Comparison of ENCODE assay signal across 15 cellular contexts in genomic region chr5:76269259-76269958, GRCh38.
DNase-seq lines count a peak whose midpoint lies in the region; ATAC-seq and TF ChIP-seq lines count a peak whose summit lies in the region.
"Had no signal": no experiment of that assay in that cellular context is flagged by ENCODE, and none has a peak within 500 bp of the region (broad histone marks: within the 10 kb centered on the region; RNA-seq: fewer than 3 reads in every experiment).

No MANE protein-coding gene starts in this region.

- H3K27ac Mint-ChIP-seq in activated naive CD4-positive, alpha-beta T cell treated with anti-CD3 and anti-CD28 coated beads, Interleukin-2, amount 50 U/mL, for 72 hours: peak overlapping the region; percentile 90 to 98
- H3K27ac Mint-ChIP-seq: dendritic cell treated with granulocyte-macrophage colony-stimulating factor and Interleukin-4, amounts not matched to agents 40 ng/mL and 50 ng/mL, for 4 days; IgD-negative memory B cell had no signal

- H3K9me3 ChIP-seq in OCI-LY3 (ENCODE audit: insufficient read depth, low read length): no peaks in the 10 kb centered on the region
- H3K9me3 ChIP-seq: body of pancreas had no signal

- no peak overlapping the region for H3K27ac ChIP-seq in OCI-LY3 (ENCODE audit: low read length)

- H3K9ac ChIP-seq in OCI-LY3 (ENCODE audit: low read length): no peak overlapping the region

- peak overlapping the region; percentile 60 for H3K4me3 ChIP-seq in OCI-LY3 (ENCODE audit: low read length)
- H3K4me3 ChIP-seq: body of pancreas had no signal

- H3K36me3 Mint-ChIP-seq in activated naive CD4-positive, alpha-beta T cell treated with anti-CD3 and anti-CD28 coated beads, Interleukin-2, amount 50 U/mL, for 72 hours: peaks cover under 1 to 13% of the 10 kb centered on the region in 2 donors

- H3K9me3 Mint-ChIP-seq in activated naive CD4-positive, alpha-beta T cell treated with anti-CD3 and anti-CD28 coated beads, Interleukin-2, amount 50 U/mL, for 72 hours: no peaks in the 10 kb centered on the region
- H3K9me3 Mint-ChIP-seq: IgD-negative memory B cell had no signal

- no peaks in the 10 kb centered on the region for H3K36me3 ChIP-seq in OCI-LY3 (replicated peaks; ENCODE audit: low read depth, low read length)

- H2AFZ ChIP-seq in OCI-LY3 (ENCODE audit: low read depth, low read length): no peak overlapping the region

- H3K27me3 ChIP-seq in OCI-LY3 (ENCODE audit: low read depth, low read length): no peaks in the 10 kb centered on the region
- H3K27me3 ChIP-seq: body of pancreas had no signal

- no peak for TF ChIP-seq CTCF in OCI-LY3 (IDR thresholded peaks at IDR 0.05; ENCODE audit: low read depth, low read length)

- peak overlapping the region; percentile 65 for H3K4me2 ChIP-seq in OCI-LY3 (ENCODE audit: low read length)

- no peaks in the 10 kb centered on the region for H4K20me1 ChIP-seq in OCI-LY3 (ENCODE audit: insufficient read depth, low read length)

- H3K4me1 ChIP-seq in OCI-LY3 (ENCODE audit: low read length): peaks cover 21% of the 10 kb centered on the region

- DNase-seq in activated CD4-positive, alpha-beta T cell treated with anti-CD3 and anti-CD28 coated beads for 48 hours: peak; percentile 65
- DNase-seq in activated CD4-positive, alpha-beta T cell treated with anti-CD3 and anti-CD28 coated beads, Interleukin-2, amount 50 U/mL, for 1 hour: no peak
- peak in 1 of 2 donors; percentile 43 for DNase-seq in activated naive CD4-positive, alpha-beta T cell treated with anti-CD3 and anti-CD28 coated beads, Interleukin-2, amount 50 U/mL, for 72 hours (ENCODE audit: low spot score in 2 of 2)
- peak; percentile 27 to 47 (median 29) for DNase-seq in stimulated activated CD4-positive, alpha-beta T cell treated with anti-CD3 and anti-CD28 coated beads, TNF-alpha, amount 100 ng/mL, for 48 hours (ENCODE audit: low read depth in 3 of 3)
- no peak for DNase-seq in NCI-H2171 (lab: John Stamatoyannopoulos, UW)
- no peak for DNase-seq in mucosa of gallbladder (ENCODE audit: low spot score)
- DNase-seq: body of pancreas, head of caudate nucleus, islet precursor cell, NCI-H1092, Right ventricle myocardium superior had no signal

- no peaks in the 10 kb centered on the region for H3K79me2 ChIP-seq in OCI-LY3 (ENCODE audit: low read length)

- ATAC-seq in activated naive CD4-positive, alpha-beta T cell treated with anti-CD3 and anti-CD28 coated beads, Interleukin-2, amount 50 U/mL, for 72 hours: peak; percentile 87 to 92
- no peak for ATAC-seq in HG02610 (IDR thresholded peaks at IDR 0.05; ENCODE audit: unreplicated experiment)

Comparison
In these comparisons a context has a peak if more than half of its experiments do, and no peak if none do; other contexts are left out.
1. DNase-seq: peak in activated CD4-positive, alpha-beta T cell treated with anti-CD3 and anti-CD28 coated beads for 48 hours (single experiment) and stimulated activated CD4-positive, alpha-beta T cell treated with anti-CD3 and anti-CD28 coated beads, TNF-alpha, amount 100 ng/mL, for 48 hours (3 of 3); none in activated CD4-positive, alpha-beta T cell treated with anti-CD3 and anti-CD28 coated beads, Interleukin-2, amount 50 U/mL, for 1 hour (single experiment), NCI-H2171 (single experiment) and mucosa of gallbladder (single experiment).